15 cellular contexts compared by ENCODE assay signal in the genomic region with DNA sequence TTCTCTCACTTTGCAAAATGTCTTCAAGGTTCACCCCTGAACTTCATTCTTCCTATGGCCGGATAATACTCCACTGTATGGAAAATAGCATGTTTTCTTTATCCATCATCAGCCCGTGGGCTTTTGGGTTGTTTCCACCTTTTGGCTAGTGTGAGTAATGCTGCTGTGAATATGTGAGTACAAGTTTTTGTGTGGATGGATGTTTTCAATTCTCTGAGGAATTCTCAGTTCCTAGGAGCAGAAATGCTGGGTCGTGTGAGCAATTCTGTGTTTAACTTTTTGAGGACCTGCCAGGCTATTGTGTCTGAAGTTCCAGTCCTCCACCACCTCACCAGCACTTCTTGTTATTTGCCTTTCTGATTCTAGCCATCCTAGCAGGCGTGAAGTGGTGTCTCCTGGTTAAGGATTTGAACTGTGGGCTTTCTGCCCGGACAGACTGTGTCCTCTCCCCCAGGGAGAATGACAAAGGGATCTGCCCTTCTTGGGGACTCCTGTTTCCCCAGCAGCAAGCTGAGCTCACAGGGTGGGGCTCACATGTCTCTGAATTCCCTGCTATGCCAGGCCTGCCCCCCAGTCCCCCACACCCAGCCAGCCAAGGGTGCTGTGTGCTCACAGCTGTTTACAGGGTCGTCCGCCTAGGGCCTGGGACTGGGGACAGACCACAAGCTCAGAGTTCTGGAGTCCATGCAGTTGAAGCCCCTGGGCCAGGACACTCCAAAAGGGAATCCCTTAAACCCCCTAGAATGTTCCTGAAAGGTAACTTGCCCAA.
DNase-seq lines count a peak whose midpoint lies in the region; ATAC-seq and TF ChIP-seq lines count a peak whose summit lies in the region.
"Had no signal": no experiment of that assay in that cellular context is flagged by ENCODE, and none has a peak within 500 bp of the region (broad histone marks: within the 10 kb centered on the region; RNA-seq: fewer than 3 reads in every experiment).

No MANE protein-coding gene starts in this region.

- no peak overlapping the region for H3K4me2 ChIP-seq in smooth muscle cell

- H3K79me2 ChIP-seq in smooth muscle cell (ENCODE audit: low read depth): peaks cover 10% of the 10 kb centered on the region

- DNase-seq in HCEC 1CT (peak; percentile 30), ascending aorta (ENCODE audit: low spot score in 2 of 2) (no peak), fibroblast of peridontal ligament (ENCODE audit: extremely low read depth) (peak; percentile 88), smooth muscle cell (lab: John Stamatoyannopoulos, UW; ENCODE audit: unreplicated experiment) (no peak), NCI-H1436 (lab: John Stamatoyannopoulos, UW) (no peak)
- DNase-seq in stimulated activated CD4-positive, alpha-beta T cell treated with anti-CD3 and anti-CD28 coated beads, Interleukin-4, amount 100 ng/mL, for 1 hour: no peak
- DNase-seq: activated CD4-positive, alpha-beta T cell treated with anti-CD3 and anti-CD28 coated beads for 36 hours; central memory CD4-positive, alpha-beta T cell; immature natural killer cell; Kasumi-1; mucosa of descending colon; NK-92 treated with Interleukin-12 subunit alpha and Interleukin-12 subunit beta, amount 100 ng/mL, for 24 hours; retina; stomach had no signal

- intact Hi-C loops in ascending aorta (cut with DNase I): loop anchor here (5.0 kb wide), 1 partner anchor 32 kb away; no protein-coding TSS in a partner anchor

- peak overlapping the region; percentile 45 to 87 for H3K27ac ChIP-seq in ascending aorta
- peak overlapping the region; percentile 44 for H3K27ac ChIP-seq in smooth muscle cell (ENCODE audit: low read depth)

- WGBS in smooth muscle cell (ENCODE audit: low lambda C conversion rate): 61% methylated on average over 7 of the region's 7 CpGs

- H3K4me3 ChIP-seq in ascending aorta (no peak overlapping the region), smooth muscle cell (no peak overlapping the region)
- H3K4me3 ChIP-seq: mucosa of descending colon, stomach had no signal

- H3K9me3 ChIP-seq in ascending aorta (no peaks in the 10 kb centered on the region), smooth muscle cell (replicated peaks; ENCODE audit: low read depth) (no peaks in the 10 kb centered on the region)
- H3K9me3 ChIP-seq: mucosa of descending colon, stomach had no signal

- H3K4me1 ChIP-seq in ascending aorta (peaks cover 36 to 52% of the 10 kb centered on the region in 2 donors), smooth muscle cell (ENCODE audit: low read depth) (peaks cover 44% of the 10 kb centered on the region)

- no peak overlapping the region for H3K9ac ChIP-seq in smooth muscle cell (ENCODE audit: low read depth)

- TF ChIP-seq CTCF in ascending aorta (IDR thresholded peaks at IDR 0.05): no peak
- no peak for TF ChIP-seq CTCF in smooth muscle cell (IDR thresholded peaks at IDR 0.05; ENCODE audit: borderline replicate concordance, insufficient read depth, poor library complexity, severe bottlenecking)

- no peaks in the 10 kb centered on the region for H3K36me3 ChIP-seq in ascending aorta
- no peaks in the 10 kb centered on the region for H3K36me3 ChIP-seq in smooth muscle cell (ENCODE audit: low read depth)
- H3K36me3 ChIP-seq: stomach had no signal

- H2AFZ ChIP-seq in smooth muscle cell (ENCODE audit: low read depth): no peak overlapping the region

- H3F3A ChIP-seq in smooth muscle cell (ENCODE audit: low read depth): peaks cover 28% of the 10 kb centered on the region

- H3K27me3 ChIP-seq in ascending aorta (no peaks in the 10 kb centered on the region), smooth muscle cell (ENCODE audit: low read depth) (no peaks in the 10 kb centered on the region)

- no peak for ATAC-seq in HG02870 (IDR thresholded peaks at IDR 0.05; ENCODE audit: unreplicated experiment)
- ATAC-seq: activated CD4-positive, alpha-beta T cell treated with anti-CD3 and anti-CD28 coated beads for 36 hours; mucosa of descending colon had no signal

- peaks cover 12% of the 10 kb centered on the region for H4K20me1 ChIP-seq in smooth muscle cell (ENCODE audit: low read depth)

Comparison
In these comparisons a context has a peak if more than half of its experiments do, and no peak if none do; other contexts are left out.
1. DNase-seq: peak in HCEC 1CT (single experiment) and fibroblast of peridontal ligament (single experiment); none in ascending aorta (0 of 2), smooth muscle cell (single experiment), stimulated activated CD4-positive, alpha-beta T cell treated with anti-CD3 and anti-CD28 coated beads, Interleukin-4, amount 100 ng/mL, for 1 hour (single experiment) and NCI-H1436 (single experiment).